Comparison of ENCODE assay signal across 11 cellular contexts in genomic region chrX:79231662-79232061, GRCh38.
"Had no signal": no experiment of that assay in that cellular context is flagged by ENCODE, and none has a peak within 500 bp of the region (broad histone marks: within the 10 kb centered on the region; RNA-seq: fewer than 3 reads in every experiment).

No MANE protein-coding gene starts in this region.

- DNase-seq: activated CD4-positive, CD25-positive, alpha-beta regulatory T cell; activated effector memory CD4-positive, alpha-beta T cell treated with anti-CD3 and anti-CD28 coated beads, Interleukin-2, amount 50 U/mL, for 16 hours; adrenal gland; colonic mucosa; foreskin melanocyte; head of caudate nucleus; left lung; thyroid gland; uterus had no signal

- H3K4me1 ChIP-seq: adrenal gland, colonic mucosa, left lung, thyroid gland, uterus had no signal

- H3K27me3 ChIP-seq: colonic mucosa, left lung, thyroid gland, uterus had no signal

- H3K4me3 ChIP-seq: adrenal gland, colonic mucosa, left lung, SK-N-MC, thyroid gland, uterus had no signal

- H3K27ac ChIP-seq: adrenal gland, colonic mucosa, left lung, SK-N-MC, thyroid gland, uterus had no signal

- H3K36me3 ChIP-seq: adrenal gland, colonic mucosa, left lung, thyroid gland, uterus had no signal

- ATAC-seq: left lung, sciatic nerve had no signal

- H3K9me3 ChIP-seq: adrenal gland, colonic mucosa, left lung, thyroid gland, uterus had no signal
